In genomic region chr6:163151212-163151611, GRCh38 we compare ENCODE assay signal across 30 cellular contexts.
A peak's percentile ranks its signal among the peaks of the same experiment; 100 is the strongest.
DNase-seq lines count a peak whose midpoint lies in the region; ATAC-seq and TF ChIP-seq lines count a peak whose summit lies in the region.
"Had no signal": no experiment of that assay in that cellular context is flagged by ENCODE, and none has a peak within 500 bp of the region (broad histone marks: within the 10 kb centered on the region; RNA-seq: fewer than 3 reads in every experiment).

No MANE protein-coding gene starts in this region.

- H3K27me3 Mint-ChIP-seq in GM23338 (ENCODE audit: insufficient read depth, low read depth, poor library complexity) (peaks cover 3% of the 10 kb centered on the region), osteocyte (ENCODE audit: unreplicated experiment) (peaks cover 8% of the 10 kb centered on the region), type B pancreatic cell (no peaks in the 10 kb centered on the region)
- H3K27me3 Mint-ChIP-seq in activated CD4-positive, alpha-beta T cell treated with anti-CD3 and anti-CD28 coated beads, Interleukin-2, amount 10 ng/mL, durations not matched to agents 24 days and 14 days = peaks cover 2% of the 10 kb centered on the region
- H3K27me3 Mint-ChIP-seq in naive thymus-derived CD8-positive, alpha-beta T cell = peaks cover 3 to 30% (median 8%) of the 10 kb centered on the region in 5 donors

- TF ChIP-seq CTCF in GM23338 (conservative IDR thresholded peaks at IDR 0.05; ENCODE audit: low read depth in 2 of 2) = no peak
- no peak for TF ChIP-seq CTCF in brain microvascular endothelial cell (IDR thresholded peaks at IDR 0.05; ENCODE audit: low read depth, low read length, missing control alignments)
- TF ChIP-seq CTCF in hepatocyte (IDR thresholded peaks at IDR 0.05; ENCODE audit: poor library complexity) = no peak
- TF ChIP-seq CTCF in osteocyte (IDR thresholded peaks at IDR 0.05) = no peak
- no peak for TF ChIP-seq CTCF in BE2C (IDR thresholded peaks at IDR 0.05; ENCODE audit: low read depth, low read length)
- TF ChIP-seq CTCF in type B pancreatic cell (conservative IDR thresholded peaks at IDR 0.05) = no peak

- no peaks in the 10 kb centered on the region for H3K9me3 ChIP-seq in hepatocyte (ENCODE audit: low read depth)
- H3K9me3 ChIP-seq in BE2C = no peaks in the 10 kb centered on the region
- H3K9me3 ChIP-seq: gastrocnemius medialis, Peyer's patch, suprapubic skin, uterus had no signal

- no peak overlapping the region for H3K4me3 Mint-ChIP-seq in GM23338
- H3K4me3 Mint-ChIP-seq in osteocyte (ENCODE audit: unreplicated experiment) = peak overlapping the region; percentile 30
- H3K4me3 Mint-ChIP-seq in activated CD4-positive, alpha-beta T cell treated with anti-CD3 and anti-CD28 coated beads, Interleukin-2, amount 10 ng/mL, durations not matched to agents 24 days and 14 days = no peak overlapping the region
- H3K4me3 Mint-ChIP-seq in naive thymus-derived CD8-positive, alpha-beta T cell = no peak overlapping the region
- H3K4me3 Mint-ChIP-seq in type B pancreatic cell = no peak overlapping the region
- H3K4me3 Mint-ChIP-seq: activated T-cell treated with anti-CD3 and anti-CD28 coated beads, Interleukin-2, amount 50 U/mL, for 4 hours; CD8-positive, alpha-beta T cell; effector memory CD8-positive, alpha-beta T cell; IgD-negative memory B cell; naive thymus-derived CD4-positive, alpha-beta T cell; stimulated activated effector memory CD8-positive, alpha-beta T cell treated with anti-CD3 and anti-CD28 coated beads, Interleukin-12 subunit alpha, Interleukin-12 subunit beta, amount 100 ng/mL, for 72 hours had no signal

- H2AFZ ChIP-seq in GM23338 (no peak overlapping the region), hepatocyte (peak overlapping the region; percentile 28)
- H2AFZ ChIP-seq: parathyroid adenoma had no signal

- WGBS in hepatocyte (ENCODE audit: low lambda C conversion rate, missing lambda C conversion rate) = 63% methylated on average over 6 of the region's 6 CpGs

- DNase-seq in GM23338 (ENCODE audit: low spot score) (peak; percentile 30), brain microvascular endothelial cell (peak; percentile 1), hepatocyte (ENCODE audit: low spot score) (no peak), osteocyte (ENCODE audit: extremely low spot score, unreplicated experiment) (no peak), BE2C (no peak), type B pancreatic cell (ENCODE audit: extremely low spot score, unreplicated experiment) (no peak)
- no peak for DNase-seq in activated CD4-positive, alpha-beta T cell treated with anti-CD3 and anti-CD28 coated beads, Interleukin-2, amount 10 ng/mL, durations not matched to agents 24 days and 14 days
- no peak for DNase-seq in naive thymus-derived CD8-positive, alpha-beta T cell
- DNase-seq: activated CD4-positive, alpha-beta T cell treated with anti-CD3 and anti-CD28 coated beads for 48 hours; activated T-cell treated with anti-CD3 and anti-CD28 coated beads, Interleukin-2, amount 50 U/mL, for 4 hours; AML-193; CD8-positive, alpha-beta T cell; effector memory CD8-positive, alpha-beta T cell; gastrocnemius medialis; naive thymus-derived CD4-positive, alpha-beta T cell; Peyer's patch; SHP77 treated with DMSO at 0.1 percent for 48 hours; stimulated activated CD4-positive, alpha-beta T cell treated with anti-CD3 and anti-CD28 coated beads, Interleukin-12 subunit alpha, Interleukin-12 subunit beta, amount 100 ng/mL, for 4 hours; stimulated activated CD4-positive, alpha-beta T cell treated with anti-CD3 and anti-CD28 coated beads, Interleukin-4, amount 100 ng/mL, for 24 hours; T1000; uterus; WERI-Rb-1 had no signal

- H3K27ac ChIP-seq in GM23338 (ENCODE audit: low read depth) (no peak overlapping the region), brain microvascular endothelial cell (no peak overlapping the region), hepatocyte (no peak overlapping the region)
- H3K27ac ChIP-seq: coronary artery, gastrocnemius medialis, parathyroid adenoma, Peyer's patch, suprapubic skin, uterus, WERI-Rb-1 had no signal

- H3K9me2 ChIP-seq in GM23338 (ENCODE audit: insufficient read depth) (0 out of 2 replicates have a peak, but pooled peaks cover 4% of the 10 kb centered on the region), hepatocyte (replicated peaks; ENCODE audit: insufficient read depth) (no peaks in the 10 kb centered on the region)

- peaks cover 4% of the 10 kb centered on the region for H3K4me1 Mint-ChIP-seq in GM23338
- H3K4me1 Mint-ChIP-seq in osteocyte (ENCODE audit: unreplicated experiment) = peaks cover 14% of the 10 kb centered on the region
- H3K4me1 Mint-ChIP-seq in activated CD4-positive, alpha-beta T cell treated with anti-CD3 and anti-CD28 coated beads, Interleukin-2, amount 10 ng/mL, durations not matched to agents 24 days and 14 days = no peaks in the 10 kb centered on the region
- no peaks in the 10 kb centered on the region for H3K4me1 Mint-ChIP-seq in naive thymus-derived CD8-positive, alpha-beta T cell
- H3K4me1 Mint-ChIP-seq in type B pancreatic cell (ENCODE audit: unreplicated experiment) = no peaks in the 10 kb centered on the region
- H3K4me1 Mint-ChIP-seq: IgD-negative memory B cell; naive thymus-derived CD4-positive, alpha-beta T cell; stimulated activated effector memory CD8-positive, alpha-beta T cell treated with anti-CD3 and anti-CD28 coated beads, Interleukin-12 subunit alpha, Interleukin-12 subunit beta, amount 100 ng/mL, for 72 hours had no signal

- H3K27ac Mint-ChIP-seq in GM23338 = no peak overlapping the region
- peak overlapping the region; percentile 90 for H3K27ac Mint-ChIP-seq in osteocyte (ENCODE audit: unreplicated experiment)
- no peak overlapping the region for H3K27ac Mint-ChIP-seq in activated CD4-positive, alpha-beta T cell treated with anti-CD3 and anti-CD28 coated beads, Interleukin-2, amount 10 ng/mL, durations not matched to agents 24 days and 14 days
- no peak overlapping the region for H3K27ac Mint-ChIP-seq in naive thymus-derived CD8-positive, alpha-beta T cell
- no peak overlapping the region for H3K27ac Mint-ChIP-seq in type B pancreatic cell
- H3K27ac Mint-ChIP-seq: CD8-positive, alpha-beta T cell; effector memory CD8-positive, alpha-beta T cell; naive thymus-derived CD4-positive, alpha-beta T cell; stimulated activated effector memory CD8-positive, alpha-beta T cell treated with anti-CD3 and anti-CD28 coated beads, Interleukin-12 subunit alpha, Interleukin-12 subunit beta, amount 100 ng/mL, for 72 hours had no signal

- H3K27me3 ChIP-seq in GM23338 (ENCODE audit: insufficient read depth) (no peaks in the 10 kb centered on the region), brain microvascular endothelial cell (replicated peaks) (no peaks in the 10 kb centered on the region), hepatocyte (no peaks in the 10 kb centered on the region), BE2C (no peaks in the 10 kb centered on the region)
- H3K27me3 ChIP-seq: gastrocnemius medialis, Peyer's patch, suprapubic skin, uterus had no signal

- H3K4me3 ChIP-seq in GM23338 (no peak overlapping the region), brain microvascular endothelial cell (ENCODE audit: low read depth, low read length) (no peak overlapping the region), hepatocyte (no peak overlapping the region), BE2C (ENCODE audit: low read depth, low read length) (no peak overlapping the region)
- H3K4me3 ChIP-seq: coronary artery, gastrocnemius medialis, Peyer's patch, suprapubic skin, uterus had no signal

- intact Hi-C loops in activated CD4-positive, alpha-beta T cell treated with anti-CD3 and anti-CD28 coated beads, Interleukin-2, amount 10 ng/mL, durations not matched to agents 24 days and 14 days (cut with micrococcal nuclease) = no loop called here

- no peaks in the 10 kb centered on the region for H4K20me1 ChIP-seq in GM23338 (replicated peaks; ENCODE audit: insufficient read depth)
- no peaks in the 10 kb centered on the region for H4K20me1 ChIP-seq in hepatocyte (ENCODE audit: insufficient read depth, poor library complexity, severe bottlenecking)

- no peaks in the 10 kb centered on the region for H3K79me2 ChIP-seq in GM23338 (replicated peaks; ENCODE audit: insufficient read depth)
- no peaks in the 10 kb centered on the region for H3K79me2 ChIP-seq in hepatocyte
- H3K79me2 ChIP-seq: parathyroid adenoma had no signal

- no peaks in the 10 kb centered on the region for H3K36me3 Mint-ChIP-seq in GM23338 (ENCODE audit: low read depth)
- H3K36me3 Mint-ChIP-seq in osteocyte (ENCODE audit: unreplicated experiment) = no peaks in the 10 kb centered on the region
- H3K36me3 Mint-ChIP-seq in activated CD4-positive, alpha-beta T cell treated with anti-CD3 and anti-CD28 coated beads, Interleukin-2, amount 10 ng/mL, durations not matched to agents 24 days and 14 days (ENCODE audit: low read depth) = no peaks in the 10 kb centered on the region
- no peaks in the 10 kb centered on the region for H3K36me3 Mint-ChIP-seq in naive thymus-derived CD8-positive, alpha-beta T cell
- H3K36me3 Mint-ChIP-seq in type B pancreatic cell = no peaks in the 10 kb centered on the region
- H3K36me3 Mint-ChIP-seq: CD8-positive, alpha-beta T cell; stimulated activated effector memory CD8-positive, alpha-beta T cell treated with anti-CD3 and anti-CD28 coated beads, Interleukin-12 subunit alpha, Interleukin-12 subunit beta, amount 100 ng/mL, for 72 hours had no signal

- POLR2A ChIA-PET in naive thymus-derived CD8-positive, alpha-beta T cell (lab: Charles Lee) = no interaction called here

- H3K4me1 ChIP-seq in GM23338 (ENCODE audit: insufficient read depth) (no peaks in the 10 kb centered on the region), hepatocyte (ENCODE audit: insufficient read depth) (no peaks in the 10 kb centered on the region), BE2C (no peaks in the 10 kb centered on the region)
- H3K4me1 ChIP-seq: gastrocnemius medialis, parathyroid adenoma, Peyer's patch, suprapubic skin, uterus had no signal

- no peak for ATAC-seq in GM23338
- no peak for ATAC-seq in naive thymus-derived CD8-positive, alpha-beta T cell
- ATAC-seq: activated T-cell treated with anti-CD3 and anti-CD28 coated beads, Interleukin-2, amount 50 U/mL, for 4 hours; CD8-positive, alpha-beta T cell; effector memory CD8-positive, alpha-beta T cell; esophagus mucosa; gastrocnemius medialis; left lobe of liver; naive thymus-derived CD4-positive, alpha-beta T cell; sciatic nerve; stimulated activated effector memory CD8-positive, alpha-beta T cell treated with anti-CD3 and anti-CD28 coated beads, Interleukin-12 subunit alpha, Interleukin-12 subunit beta, amount 100 ng/mL, for 72 hours had no signal

- in situ Hi-C loops in brain microvascular endothelial cell (cut with HindIII; ENCODE audit: low pct_ligation_motif_present, low sequenced_read_pairs) = no loop called here

- H3K9me3 Mint-ChIP-seq in GM23338 (no peaks in the 10 kb centered on the region), osteocyte (ENCODE audit: unreplicated experiment) (no peaks in the 10 kb centered on the region), type B pancreatic cell (no peaks in the 10 kb centered on the region)
- H3K9me3 Mint-ChIP-seq in activated CD4-positive, alpha-beta T cell treated with anti-CD3 and anti-CD28 coated beads, Interleukin-2, amount 10 ng/mL, durations not matched to agents 24 days and 14 days = no peaks in the 10 kb centered on the region
- H3K9me3 Mint-ChIP-seq in naive thymus-derived CD8-positive, alpha-beta T cell = peaks cover 0 to 4% (median 0%) of the 10 kb centered on the region in 9 donors
- H3K9me3 Mint-ChIP-seq: activated T-cell treated with anti-CD3 and anti-CD28 coated beads, Interleukin-2, amount 50 U/mL, for 4 hours; CD8-positive, alpha-beta T cell; effector memory CD8-positive, alpha-beta T cell; stimulated activated effector memory CD8-positive, alpha-beta T cell treated with anti-CD3 and anti-CD28 coated beads, Interleukin-12 subunit alpha, Interleukin-12 subunit beta, amount 100 ng/mL, for 72 hours had no signal

- no peaks in the 10 kb centered on the region for H3K36me3 ChIP-seq in GM23338 (ENCODE audit: insufficient read depth)
- no peaks in the 10 kb centered on the region for H3K36me3 ChIP-seq in brain microvascular endothelial cell (replicated peaks)
- no peaks in the 10 kb centered on the region for H3K36me3 ChIP-seq in hepatocyte (replicated peaks; ENCODE audit: insufficient read depth, low read depth)
- H3K36me3 ChIP-seq in BE2C = no peaks in the 10 kb centered on the region
- H3K36me3 ChIP-seq: gastrocnemius medialis, Peyer's patch, suprapubic skin, uterus, WERI-Rb-1 had no signal

- H3K4me2 ChIP-seq in GM23338 (no peak overlapping the region), hepatocyte (no peak overlapping the region)

- no peaks in the 10 kb centered on the region for H3F3A ChIP-seq in GM23338 (replicated peaks; ENCODE audit: low read depth)

Comparison
In these comparisons a context has a peak if more than half of its experiments do, and no peak if none do; other contexts are left out.
1. DNase-seq: peak in GM23338 (single experiment) and brain microvascular endothelial cell (single experiment); none in hepatocyte (single experiment), osteocyte (single experiment), activated CD4-positive, alpha-beta T cell treated with anti-CD3 and anti-CD28 coated beads, Interleukin-2, amount 10 ng/mL, durations not matched to agents 24 days and 14 days (single experiment), BE2C (single experiment), naive thymus-derived CD8-positive, alpha-beta T cell (0 of 10) and type B pancreatic cell (single experiment).